8 cellular contexts compared by ENCODE assay signal in the genomic region with DNA sequence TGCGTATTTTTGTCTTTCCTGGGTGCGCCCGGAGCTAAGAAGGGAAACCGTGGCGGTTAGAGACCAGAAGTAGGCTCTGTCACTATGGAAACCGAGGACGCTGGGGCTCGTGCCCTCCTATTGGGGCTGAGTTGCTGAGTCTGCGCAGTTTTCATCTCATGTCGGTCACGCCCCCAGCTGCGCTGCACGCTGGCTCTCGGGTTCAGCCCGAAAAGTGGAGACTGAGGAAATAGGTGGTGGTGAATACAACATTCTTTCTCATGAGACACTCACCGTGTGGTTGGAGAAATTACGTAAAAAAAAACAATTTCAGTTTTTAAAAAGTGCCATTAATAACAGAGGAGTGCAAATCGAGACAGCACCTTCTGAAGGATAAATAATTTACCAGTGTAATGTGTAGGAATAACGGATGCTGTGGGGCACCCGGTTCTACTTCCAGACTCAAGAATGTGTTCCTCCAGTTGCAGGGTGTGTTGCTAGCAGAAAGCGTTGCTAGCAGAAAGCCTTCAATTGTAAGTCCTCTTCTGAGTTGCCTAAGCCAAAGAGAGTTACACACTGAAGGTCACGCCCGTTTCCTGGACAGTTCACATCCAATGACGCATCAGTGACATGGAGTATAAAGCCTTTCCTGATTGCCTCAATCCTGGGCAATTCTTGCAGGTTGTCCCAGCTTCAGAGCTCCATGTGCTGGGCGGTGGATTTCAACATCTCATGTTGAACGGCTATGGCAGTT. TPM values are rescaled to one million over a fixed set of nuclear protein-coding genes. Genes with fewer than 3 reads are reported as not detected.
DNase-seq lines count a peak whose midpoint lies in the region; ATAC-seq and TF ChIP-seq lines count a peak whose summit lies in the region.

No MANE protein-coding gene starts in this region.

- H3K27ac ChIP-seq in OCI-LY1 (ENCODE audit: low read depth, low read length, poor library complexity, severe bottlenecking), result peak overlapping the region; percentile 6

- TSS peak; percentile 74 for BruUV-seq in Calu3 (replicated peaks; lab: Mats Ljungman, UMichigan)

- peak overlapping the region; percentile 87 for H3K4me2 ChIP-seq in OCI-LY1 (ENCODE audit: low read length)

- H3K9ac ChIP-seq in OCI-LY1 (ENCODE audit: low read length), result peak overlapping the region; percentile 62
- peak overlapping the region; percentile 48 for H3K9ac ChIP-seq in mucosa of stomach (ENCODE audit: low read length)

- peak overlapping the region; percentile 81 for H3K4me3 Mint-ChIP-seq in Calu3 (ENCODE audit: low read depth, unreplicated experiment)

- no peaks in the 10 kb centered on the region for H3K9me3 Mint-ChIP-seq in Calu3 (ENCODE audit: low read depth, unreplicated experiment)

- H3K27me3 Mint-ChIP-seq in Calu3 (ENCODE audit: unreplicated experiment), result no peaks in the 10 kb centered on the region

- ATAC-seq in GM21528 (IDR thresholded peaks at IDR 0.05; ENCODE audit: low FRiP score, unreplicated experiment), result peak; percentile 87

- CTCF ChIA-PET in Calu3 (lab: Charles Lee), result interaction anchor here (1.2 to 2.6 kb wide), 2 partner anchors 49 to 342 kb away, joined by 3 to 10 read pairs; no protein-coding TSS in a partner anchor

- H3K27me3 ChIP-seq in OCI-LY1 (ENCODE audit: insufficient read depth, low read length) (no peaks in the 10 kb centered on the region), mucosa of stomach (ENCODE audit: control insufficient read depth, insufficient read depth, low read length) (no peaks in the 10 kb centered on the region)

- H3K9me3 ChIP-seq in OCI-LY1 (ENCODE audit: low read length) (peaks cover 5% of the 10 kb centered on the region), mucosa of stomach (ENCODE audit: control insufficient read depth, low read length) (no peaks in the 10 kb centered on the region)

- intact Hi-C loops in Calu3 (cut with micrococcal nuclease; ENCODE audit: unreplicated experiment), result loop anchor here (1.0 kb wide), 1 partner anchor 21 kb away; a partner anchor contains a TSS

- peak; percentile 88 for DNase-seq in Calu3
- DNase-seq in HuH-7.5 (ENCODE audit: low spot score), result peak; percentile 84
- DNase-seq in activated T-cell treated with anti-CD3 and anti-CD28 coated beads for 4 hours, result peak; percentile 84
- DNase-seq in erythroblast (lab: John Stamatoyannopoulos, UW), result peak; percentile 85 to 86
- peak; percentile 86 for DNase-seq in stimulated activated CD8-positive, alpha-beta memory T cell treated with anti-CD3 and anti-CD28 coated beads, Interleukin-4, amount 100 ng/mL, for 24 hours (ENCODE audit: low read depth)

- peaks cover 35% of the 10 kb centered on the region for H3K4me1 Mint-ChIP-seq in Calu3 (ENCODE audit: low read depth, unreplicated experiment)

- TF ChIP-seq POLR2A in erythroblast (IDR thresholded peaks at IDR 0.05; ENCODE audit: low read length), result peak; percentile 34

- no peaks in the 10 kb centered on the region; the same call in 1 of the 2 replicates for H3K36me3 ChIP-seq in OCI-LY1 (ENCODE audit: insufficient read depth, low read length)
- no peaks in the 10 kb centered on the region for H3K36me3 ChIP-seq in mucosa of stomach (ENCODE audit: control insufficient read depth, insufficient read depth, low read length)

- no peak for TF ChIP-seq CTCF in Calu3 (IDR thresholded peaks at IDR 0.05; ENCODE audit: unreplicated experiment)
- no peak for TF ChIP-seq CTCF in OCI-LY1 (IDR thresholded peaks at IDR 0.05; ENCODE audit: low read length)

- H3K79me2 ChIP-seq in OCI-LY1 (ENCODE audit: insufficient read depth, low read length), result no peaks in the 10 kb centered on the region

- H3K4me3 ChIP-seq in OCI-LY1 (ENCODE audit: low read depth, low read length, poor library complexity, severe bottlenecking) (peak overlapping the region; percentile 59), mucosa of stomach (ENCODE audit: low read length) (no peak overlapping the region)

- peak overlapping the region; percentile 38; the same call in 1 of the 2 replicates for H2AFZ ChIP-seq in OCI-LY1 (ENCODE audit: low read length)

- no peaks in the 10 kb centered on the region for H4K20me1 ChIP-seq in OCI-LY1 (ENCODE audit: insufficient read depth, low read length)

- H3K4me1 ChIP-seq in OCI-LY1 (ENCODE audit: insufficient read depth, low read length, severe bottlenecking) (peaks cover 39% of the 10 kb centered on the region), mucosa of stomach (ENCODE audit: control insufficient read depth, insufficient read depth, low read length) (peaks cover 4% of the 10 kb centered on the region)

- peaks cover 9% of the 10 kb centered on the region for H3F3A ChIP-seq in OCI-LY1 (ENCODE audit: insufficient read depth, low read length)

- H3K9me2 ChIP-seq in OCI-LY1 (ENCODE audit: low read depth, low read length), result no peaks in the 10 kb centered on the region

- peak overlapping the region; percentile 64 for H3K27ac Mint-ChIP-seq in Calu3 (ENCODE audit: unreplicated experiment)

- H3K36me3 Mint-ChIP-seq in Calu3 (ENCODE audit: insufficient read depth, unreplicated experiment), result peaks cover 16% of the 10 kb centered on the region

RNA-seq across cellular contexts. Expression of a gene that starts 20.4 kb away (rescaled TPM):
- total RNA-seq in Calu3 (2022), result 75.1 and 95.2 TPM in 2 replicates

RNA-seq across cellular contexts. Expression of a gene that starts 26.6 kb away (rescaled TPM):
- 70.5 and 88.0 TPM in 2 replicates for total RNA-seq in Calu3 (2022)

RNA-seq across cellular contexts. Expression of a gene that starts 41.6 kb away (rescaled TPM):
- total RNA-seq in Calu3 (2022), result 0.94 and 0.98 TPM in 2 replicates
